Comparison of ENCODE assay signal across 9 cellular contexts in genomic region chr14:72699852-72700257, GRCh38.
DNase-seq lines count a peak whose midpoint lies in the region; ATAC-seq and TF ChIP-seq lines count a peak whose summit lies in the region.
"Had no signal": no experiment of that assay in that cellular context is flagged by ENCODE, and none has a peak within 500 bp of the region (broad histone marks: within the 10 kb centered on the region; RNA-seq: fewer than 3 reads in every experiment).

No MANE protein-coding gene starts in this region.

- H3K36me3 Mint-ChIP-seq in MCF 10A (ENCODE audit: insufficient read depth, unreplicated experiment), result no peaks in the 10 kb centered on the region

- intact Hi-C loops in MCF 10A (cut with micrococcal nuclease) (no loop called here), breast epithelium (cut with DNase I; ENCODE audit: low total_unique reads) (no loop called here), adrenal gland (cut with DNase I) (no loop called here), left cardiac atrium (cut with DNase I) (no loop called here)

- H3K9me3 Mint-ChIP-seq in MCF 10A (ENCODE audit: unreplicated experiment), result no peaks in the 10 kb centered on the region

- H3K27ac ChIP-seq in breast epithelium (no peak overlapping the region), adrenal gland (peak overlapping the region in 1 of 5 donors; percentile 52), upper lobe of left lung (no peak overlapping the region)

- H3K27ac Mint-ChIP-seq in MCF 10A (ENCODE audit: low read depth, unreplicated experiment), result no peak overlapping the region

- no peak for TF ChIP-seq EP300 in upper lobe of left lung (IDR thresholded peaks at IDR 0.05)

- CTCF ChIA-PET in MCF 10A (lab: Yijun Ruan, JAX), result no interaction called here

- peaks cover 13% of the 10 kb centered on the region for H3K4me1 Mint-ChIP-seq in MCF 10A (ENCODE audit: insufficient read depth, unreplicated experiment)

- BruUV-seq in MCF 10A (replicated peaks; lab: Mats Ljungman, UMichigan), result no TSS peak

- H3K4me3 ChIP-seq in breast epithelium (no peak overlapping the region), adrenal gland (no peak overlapping the region), upper lobe of left lung (no peak overlapping the region)

- peak; percentile 24 to 75 for ATAC-seq in left cardiac atrium
- peak; percentile 49 to 86 for ATAC-seq in upper lobe of left lung (ENCODE audit: low FRiP score in 2 of 2)
- ATAC-seq in GM18520 (IDR thresholded peaks at IDR 0.05; ENCODE audit: unreplicated experiment), result no peak

- H3K4me3 Mint-ChIP-seq in MCF 10A (ENCODE audit: unreplicated experiment), result no peak overlapping the region

- H3K9me3 ChIP-seq in breast epithelium (no peaks in the 10 kb centered on the region), adrenal gland (replicated peaks in 1 of 3) (no peaks in the 10 kb centered on the region), upper lobe of left lung (no peaks in the 10 kb centered on the region)

- DNase-seq in MCF 10A (ENCODE audit: unreplicated experiment) (peak; percentile 76), breast epithelium (ENCODE audit: low spot score in 2 of 2) (no peak), adrenal gland (peak in 4 of 7 donors; percentile 26 to 51 (median 38)), left cardiac atrium (peak; percentile 53), upper lobe of left lung (peak in 1 of 2 donors; percentile 37), activated T-cell treated with anti-CD3 and anti-CD28 coated beads for 4 hours (no peak)
- no peak for DNase-seq in stimulated activated CD8-positive, alpha-beta memory T cell treated with anti-CD3 and anti-CD28 coated beads, Interleukin-4, amount 100 ng/mL, for 48 hours
- DNase-seq: NCI-H146 had no signal

- H3K27me3 Mint-ChIP-seq in MCF 10A (ENCODE audit: insufficient read depth, unreplicated experiment), result no peaks in the 10 kb centered on the region

- TF ChIP-seq POLR2A in breast epithelium (IDR thresholded peaks at IDR 0.05) (no peak), adrenal gland (IDR thresholded peaks at IDR 0.05) (no peak), upper lobe of left lung (IDR thresholded peaks at IDR 0.05) (no peak)

- TF ChIP-seq CTCF in MCF 10A (IDR thresholded peaks at IDR 0.05; ENCODE audit: unreplicated experiment) (no peak), breast epithelium (IDR thresholded peaks at IDR 0.05) (no peak), adrenal gland (IDR thresholded peaks at IDR 0.05) (no peak), upper lobe of left lung (IDR thresholded peaks at IDR 0.05) (no peak)

- WGBS in adrenal gland, 4 donors, result 30 to 37% (median 36%) methylated on average over 3 of the region's 3 CpGs
- 9 to 12% methylated on average over 3 of the region's 3 CpGs for WGBS in upper lobe of left lung, 2 donors

- no peaks in the 10 kb centered on the region for H3K36me3 ChIP-seq in breast epithelium
- H3K36me3 ChIP-seq in adrenal gland (replicated peaks in 1 of 2), result no peaks in the 10 kb centered on the region
- H3K36me3 ChIP-seq in upper lobe of left lung, result no peaks in the 10 kb centered on the region

- H3K4me1 ChIP-seq in breast epithelium (no peaks in the 10 kb centered on the region), adrenal gland (replicated peaks in 1 of 2) (no peaks in the 10 kb centered on the region), upper lobe of left lung (no peaks in the 10 kb centered on the region)

- H3K27me3 ChIP-seq in breast epithelium (no peaks in the 10 kb centered on the region), adrenal gland (no peaks in the 10 kb centered on the region), upper lobe of left lung (no peaks in the 10 kb centered on the region)

- POLR2A ChIA-PET in MCF 10A (lab: Yijun Ruan, JAX), result interaction anchor here (0.6 kb wide), 1 partner anchor 27 kb away, joined by 4 read pairs; no protein-coding TSS in a partner anchor

Comparison
In these comparisons a context has a peak if more than half of its experiments do, and no peak if none do; other contexts are left out.
1. DNase-seq: peak in MCF 10A (single experiment), adrenal gland (4 of 7) and left cardiac atrium (single experiment); none in breast epithelium (0 of 2), stimulated activated CD8-positive, alpha-beta memory T cell treated with anti-CD3 and anti-CD28 coated beads, Interleukin-4, amount 100 ng/mL, for 48 hours (single experiment) and activated T-cell treated with anti-CD3 and anti-CD28 coated beads for 4 hours (single experiment).